In genomic region chr4:151484396-151485102, GRCh38 we compare ENCODE assay signal across 2 cellular contexts.
TF ChIP-seq lines count a peak whose summit lies in the region.

No MANE protein-coding gene starts in this region.

TF ChIP-seq in H1, 55 proteins besides CTCF, POLR2A, EP300 and RAD21 (continued from another document and continues in another):
- TF ChIP-seq USF2 (IDR thresholded peaks at IDR 0.05; ENCODE audit: low read length): no peak
- 0 out of 2 replicates have a peak, but pooled peaks have one; percentile 61 for TF ChIP-seq SP1 (IDR thresholded peaks at IDR 0.05; ENCODE audit: low read depth, low read length)
- no peak for TF ChIP-seq FOSL1 (IDR thresholded peaks at IDR 0.05; ENCODE audit: insufficient read depth, low read depth, low read length)
- 0 out of 2 replicates have a peak, but pooled peaks have one; percentile 38 for TF ChIP-seq ATF3 (IDR thresholded peaks at IDR 0.05; ENCODE audit: insufficient read depth, low read depth, low read length)
- peak; percentile 86 for TF ChIP-seq YY1 (IDR thresholded peaks at IDR 0.05; ENCODE audit: low read depth, low read length)
- TF ChIP-seq CHD7 (IDR thresholded peaks at IDR 0.05; ENCODE audit: insufficient replicate concordance, low read length): peak; percentile 90
- peak; percentile 97 for TF ChIP-seq JUND (IDR thresholded peaks at IDR 0.05; ENCODE audit: low read length)
- TF ChIP-seq MAX (IDR thresholded peaks at IDR 0.05): no peak
- peak; percentile 88 for TF ChIP-seq JUN (IDR thresholded peaks at IDR 0.05; ENCODE audit: low read depth, low read length)
- no peak for TF ChIP-seq RXRA (IDR thresholded peaks at IDR 0.05; ENCODE audit: insufficient read depth, low read depth, low read length)
- peak in 1 of 2 experiments; percentile 75 for TF ChIP-seq BCL11A (IDR thresholded peaks at IDR 0.05; ENCODE audit: low read depth in 2 of 2, low read length in 2 of 2)
- TF ChIP-seq RFX5 (IDR thresholded peaks at IDR 0.05; ENCODE audit: borderline replicate concordance, low read depth, low read length): no peak
- peak; percentile 76 for TF ChIP-seq NANOG (IDR thresholded peaks at IDR 0.05; ENCODE audit: insufficient read depth, low read depth, low read length, poor library complexity, severe bottlenecking)
- peak; percentile 63 to 96; a peak in 2 of 4 replicates for TF ChIP-seq HDAC2 (IDR thresholded peaks at IDR 0.05; ENCODE audit: borderline replicate concordance in 1 of 2, low read depth in 2 of 2, low read length in 2 of 2)

TF ChIP-seq in HEK293T, 16 proteins besides CTCF, POLR2A, EP300 and RAD21 (continued from another document):
- TF ChIP-seq PKNOX1 (IDR thresholded peaks at IDR 0.05) (no peak), FOXK2 (IDR thresholded peaks at IDR 0.05) (no peak), FOXA1 (IDR thresholded peaks at IDR 0.05) (no peak), BHLHE40 (IDR thresholded peaks at IDR 0.05; ENCODE audit: borderline replicate concordance) (no peak), ELF4 (IDR thresholded peaks at IDR 0.05) (no peak), HDGF (IDR thresholded peaks at IDR 0.05; ENCODE audit: borderline replicate concordance) (no peak), FOXM1 (IDR thresholded peaks at IDR 0.05; ENCODE audit: borderline replicate concordance) (no peak), SP1 (IDR thresholded peaks at IDR 0.05) (no peak)
